In genomic region chr7:106284516-106285050, GRCh38 we compare ENCODE assay signal across 7 cellular contexts. TPM values are rescaled to one million over a fixed set of nuclear protein-coding genes. Genes with fewer than 3 reads are reported as not detected.
A peak's percentile ranks its signal among the peaks of the same experiment; 100 is the strongest.
DNase-seq lines count a peak whose midpoint lies in the region; ATAC-seq and TF ChIP-seq lines count a peak whose summit lies in the region.

Gene NAMPT, minus strand, starts transcription at chr7:106284983. Its CDS starts 99 bp downstream, at chr7:106284884.

- peaks cover 60% of the 10 kb centered on the region for H3K4me1 Mint-ChIP-seq in activated T-helper 1 cell treated with anti-CD3 and anti-CD28 coated beads, Interleukin-12 subunit alpha, Interleukin-12 subunit beta, Interleukin-2, Interleukin-4 antibody, amounts not matched to agents 30 ng/mL and 10 ng/mL and 1 ng/mL, durations not matched to agents 14 hours and 24 hours and 36 hours (ENCODE audit: low read depth)

- H3K4me1 ChIP-seq in foreskin keratinocyte, result peaks cover 18% of the 10 kb centered on the region
- peaks cover 9% of the 10 kb centered on the region for H3K4me1 ChIP-seq in osteoblast (ENCODE audit: insufficient read depth, low read length)

- intact Hi-C loops in activated T-helper 1 cell treated with anti-CD3 and anti-CD28 coated beads, Interleukin-12 subunit alpha, Interleukin-12 subunit beta, Interleukin-2, Interleukin-4 antibody, amounts not matched to agents 30 ng/mL and 10 ng/mL and 1 ng/mL, durations not matched to agents 14 hours and 24 hours and 36 hours (cut with micrococcal nuclease), result loop anchor here (1.0 to 10.0 kb wide), 10 partner anchors 121 to 1380 kb away; partner anchors contain the start of genes CCDC71L, SLC26A4 and SYPL1

- H3K27me3 Mint-ChIP-seq in activated T-helper 1 cell treated with anti-CD3 and anti-CD28 coated beads, Interleukin-12 subunit alpha, Interleukin-12 subunit beta, Interleukin-2, Interleukin-4 antibody, amounts not matched to agents 30 ng/mL and 10 ng/mL and 1 ng/mL, durations not matched to agents 14 hours and 24 hours and 36 hours (ENCODE audit: insufficient read depth), result peaks cover 2% of the 10 kb centered on the region

- DNase-seq in GM12865 (ENCODE audit: low read depth), result peak; percentile 54
- peak; percentile 86 for DNase-seq in H7
- peak; percentile 28 for DNase-seq in NCI-H2029 (lab: John Stamatoyannopoulos, UW)
- no peak for DNase-seq in activated T-helper 1 cell treated with anti-CD3 and anti-CD28 coated beads, Interleukin-12 subunit alpha, Interleukin-12 subunit beta, Interleukin-2, Interleukin-4 antibody, amounts not matched to agents 30 ng/mL and 10 ng/mL and 1 ng/mL, durations not matched to agents 14 hours and 24 hours and 36 hours (ENCODE audit: low spot score)
- no peak for DNase-seq in foreskin keratinocyte
- no peak for DNase-seq in osteoblast (ENCODE audit: insufficient read length, low spot score, missing footprints)
- DNase-seq in dedifferentiated amniotic fluid mesenchymal stem cell (ENCODE audit: extremely low spot score), result no peak

- no peaks in the 10 kb centered on the region for H3K9me3 ChIP-seq in osteoblast (ENCODE audit: low read depth, low read length)

- H3K27ac ChIP-seq in foreskin keratinocyte (peak within 1 kb of the TSS; percentile 94), osteoblast (ENCODE audit: low read depth, low read length) (peak within 1 kb of the TSS; percentile 96)

- peaks cover 40% of the 10 kb centered on the region for H3K79me2 ChIP-seq in osteoblast (ENCODE audit: insufficient read depth, low read length)

- peaks cover 29% of the 10 kb centered on the region for H3K36me3 Mint-ChIP-seq in activated T-helper 1 cell treated with anti-CD3 and anti-CD28 coated beads, Interleukin-12 subunit alpha, Interleukin-12 subunit beta, Interleukin-2, Interleukin-4 antibody, amounts not matched to agents 30 ng/mL and 10 ng/mL and 1 ng/mL, durations not matched to agents 14 hours and 24 hours and 36 hours (ENCODE audit: low read depth)

- H3K9me3 Mint-ChIP-seq in activated T-helper 1 cell treated with anti-CD3 and anti-CD28 coated beads, Interleukin-12 subunit alpha, Interleukin-12 subunit beta, Interleukin-2, Interleukin-4 antibody, amounts not matched to agents 30 ng/mL and 10 ng/mL and 1 ng/mL, durations not matched to agents 14 hours and 24 hours and 36 hours, result no peaks in the 10 kb centered on the region

- H3K4me3 ChIP-seq in GM12865 (ENCODE audit: low read depth, low read length), result peak within 1 kb of the TSS; percentile 94
- peak within 1 kb of the TSS; percentile 85 for H3K4me3 ChIP-seq in H7 (ENCODE audit: insufficient read depth, low read depth, low read length)
- H3K4me3 ChIP-seq in osteoblast (ENCODE audit: insufficient read depth, low read length), result peak within 1 kb of the TSS; percentile 81

- H3K36me3 ChIP-seq in H7 (replicated peaks; ENCODE audit: control insufficient read depth, insufficient read depth, low read length) (no peaks in the 10 kb centered on the region), osteoblast (ENCODE audit: insufficient read depth, low read length) (no peaks in the 10 kb centered on the region)

- H3K27me3 ChIP-seq in H7 (ENCODE audit: control insufficient read depth, insufficient read depth, low read length), result no peaks in the 10 kb centered on the region
- H3K27me3 ChIP-seq in foreskin keratinocyte, result no peaks in the 10 kb centered on the region
- no peaks in the 10 kb centered on the region for H3K27me3 ChIP-seq in osteoblast (ENCODE audit: insufficient read depth, low read length)

- peak; percentile 35 for ATAC-seq in foreskin keratinocyte

- H3K27ac Mint-ChIP-seq in activated T-helper 1 cell treated with anti-CD3 and anti-CD28 coated beads, Interleukin-12 subunit alpha, Interleukin-12 subunit beta, Interleukin-2, Interleukin-4 antibody, amounts not matched to agents 30 ng/mL and 10 ng/mL and 1 ng/mL, durations not matched to agents 14 hours and 24 hours and 36 hours, result peak within 1 kb of the TSS; percentile 99

- peak within 1 kb of the TSS; percentile 98 for H3K4me2 ChIP-seq in osteoblast (ENCODE audit: insufficient read depth, low read length)

- peak within 1 kb of the TSS; percentile 100 for H3K4me3 Mint-ChIP-seq in activated T-helper 1 cell treated with anti-CD3 and anti-CD28 coated beads, Interleukin-12 subunit alpha, Interleukin-12 subunit beta, Interleukin-2, Interleukin-4 antibody, amounts not matched to agents 30 ng/mL and 10 ng/mL and 1 ng/mL, durations not matched to agents 14 hours and 24 hours and 36 hours

- peak within 1 kb of the TSS; percentile 84 for H2AFZ ChIP-seq in osteoblast (ENCODE audit: low read length)

- TF ChIP-seq CTCF in GM12865 (IDR thresholded peaks at IDR 0.05; ENCODE audit: insufficient read depth, low read depth, low read length, missing control alignments) (no peak), foreskin keratinocyte (conservative IDR thresholded peaks at IDR 0.05) (no peak), osteoblast (IDR thresholded peaks at IDR 0.05; ENCODE audit: extremely low read depth, low read depth, low read length) (no peak)

- H4K20me1 ChIP-seq in osteoblast (ENCODE audit: insufficient read depth, low read length), result peaks cover 20% of the 10 kb centered on the region

RNA-seq across cellular contexts. Expression of gene NAMPT, which starts in this region (rescaled TPM):
- 59.5 and 95.0 TPM in 2 replicates for total RNA-seq in H7 (2014; rRNA removed; shearing (Covaris generic))
- 415 and 417 TPM in 2 replicates for total RNA-seq in activated T-helper 1 cell treated with anti-CD3 and anti-CD28 coated beads, Interleukin-12 subunit alpha, Interleukin-12 subunit beta, Interleukin-2, Interleukin-4 antibody, amounts not matched to agents 30 ng/mL and 10 ng/mL and 1 ng/mL, durations not matched to agents 14 hours and 24 hours and 36 hours
- total RNA-seq in foreskin keratinocyte (57.6 and 62.3 TPM in 2 replicates), osteoblast (51.9 and 55.0 TPM in 2 replicates)
- 17.2 and 21.1 TPM in 2 replicates for polyA plus RNA-seq in foreskin keratinocyte

Comparison
In these comparisons a context has a peak if more than half of its experiments do, and no peak if none do; other contexts are left out.
1. DNase-seq: peak in GM12865 (single experiment), H7 (single experiment) and NCI-H2029 (single experiment); none in activated T-helper 1 cell treated with anti-CD3 and anti-CD28 coated beads, Interleukin-12 subunit alpha, Interleukin-12 subunit beta, Interleukin-2, Interleukin-4 antibody, amounts not matched to agents 30 ng/mL and 10 ng/mL and 1 ng/mL, durations not matched to agents 14 hours and 24 hours and 36 hours (single experiment), foreskin keratinocyte (0 of 2), osteoblast (single experiment) and dedifferentiated amniotic fluid mesenchymal stem cell (single experiment).
2. Peak in every context shown above with its lines, with median percentiles within 50 percentile points of each other: H3K4me3 ChIP-seq.